Comparison of ENCODE assay signal across 41 cellular contexts in genomic region chr10:1708746-1709145, GRCh38. TPM values are rescaled to one million over a fixed set of nuclear protein-coding genes. Genes with fewer than 3 reads are reported as not detected.
"Had no signal": no experiment of that assay in that cellular context is flagged by ENCODE, and none has a peak within 500 bp of the region (broad histone marks: within the 10 kb centered on the region; RNA-seq: fewer than 3 reads in every experiment).

No MANE protein-coding gene starts in this region.

- H3K27me3 Mint-ChIP-seq: brain had no signal

- H3K27me3 ChIP-seq: adrenal gland, ascending aorta, body of pancreas, brain microvascular endothelial cell, cardiac muscle cell had no signal

- H3K9me3 ChIP-seq: adrenal gland, ascending aorta, body of pancreas had no signal

- H3K4me1 ChIP-seq: adrenal gland, ascending aorta, body of pancreas, breast epithelium had no signal

- H3K4me1 Mint-ChIP-seq: activated T-helper 17 cell treated with anti-CD3 and anti-CD28 coated beads, Interleukin-2, amount 50 U/mL, for 72 hours had no signal

- H3K36me3 ChIP-seq: adrenal gland, ascending aorta, brain microvascular endothelial cell, breast epithelium, cardiac muscle cell had no signal

- H3K36me3 Mint-ChIP-seq: activated naive CD4-positive, alpha-beta T cell treated with anti-CD3 and anti-CD28 coated beads, Interleukin-2, amount 10 ng/mL, durations not matched to agents 7 days and 5 days; activated naive CD4-positive, alpha-beta T cell treated with anti-CD3 and anti-CD28 coated beads, Interleukin-2, amount 50 U/mL, for 24 hours; activated naive CD8-positive, alpha-beta T cell; activated naive CD8-positive, alpha-beta T cell treated with anti-CD3 and anti-CD28 coated beads, Interleukin-2, amount 10 ng/mL, durations not matched to agents 7 days and 5 days had no signal

- ATAC-seq: activated naive CD4-positive, alpha-beta T cell treated with anti-CD3 and anti-CD28 coated beads, Interleukin-2, amount 50 U/mL, for 72 hours; activated naive CD8-positive, alpha-beta T cell treated with anti-CD3 and anti-CD28 coated beads, Interleukin-2, amount 50 U/mL, for 24 hours; activated T-cell treated with anti-CD3 and anti-CD28 coated beads, Interleukin-2, amount 50 U/mL, for 4 hours; activated T-cell treated with anti-CD3 and anti-CD28 coated beads, Interleukin-2, amount 50 U/mL, for 72 hours; activated T-helper 17 cell treated with anti-CD3 and anti-CD28 coated beads, Interleukin-2, amount 50 U/mL, for 72 hours; body of pancreas had no signal

- DNase-seq: activated effector memory CD4-positive, alpha-beta T cell treated with anti-CD3 and anti-CD28 coated beads, Interleukin-2, amount 50 U/mL, for 16 hours; activated effector memory CD4-positive, alpha-beta T cell treated with Interleukin-2 at 50 U/mL for 16 hours; activated gamma-delta T cell; activated gamma-delta T cell treated with Interleukin-2 at 50 U/mL for 16 hours; activated naive CD4-positive, alpha-beta T cell; activated naive CD4-positive, alpha-beta T cell treated with anti-CD3 and anti-CD28 coated beads for 36 hours; activated naive CD4-positive, alpha-beta T cell treated with anti-CD3 and anti-CD28 coated beads, Interleukin-2, amount 10 ng/mL, durations not matched to agents 7 days and 5 days; activated naive CD4-positive, alpha-beta T cell treated with anti-CD3 and anti-CD28 coated beads, Interleukin-2, amount 50 U/mL, for 16 hours; activated naive CD4-positive, alpha-beta T cell treated with Interleukin-2 at 50 U/mL for 16 hours; activated naive CD8-positive, alpha-beta T cell treated with anti-CD3 and anti-CD28 coated beads for 36 hours; activated naive CD8-positive, alpha-beta T cell treated with anti-CD3 and anti-CD28 coated beads, Interleukin-2, amount 10 ng/mL, durations not matched to agents 7 days and 5 days; activated naive CD8-positive, alpha-beta T cell treated with anti-CD3 and anti-CD28 coated beads, Interleukin-2, amount 50 U/mL, for 24 hours; activated T-cell treated with anti-CD3 and anti-CD28 coated beads for 4 hours; activated T-cell treated with anti-CD3 and anti-CD28 coated beads, Interleukin-2, amount 50 U/mL, for 1 hour; activated T-cell treated with anti-CD3 and anti-CD28 coated beads, Interleukin-2, amount 50 U/mL, for 24 hours; activated T-cell treated with anti-CD3 and anti-CD28 coated beads, Interleukin-2, amount 50 U/mL, for 4 hours; activated T-cell treated with anti-CD3 and anti-CD28 coated beads, Interleukin-2, amount 50 U/mL, for 48 hours; activated T-cell treated with anti-CD3 and anti-CD28 coated beads, Interleukin-2, amount 50 U/mL, for 72 hours; adrenal gland; amniotic stem cell; amygdala; anterior cingulate cortex; aorta; body of pancreas; brain microvascular endothelial cell; caudate nucleus; central memory CD4-positive, alpha-beta T cell; cerebellar nuclear complex had no signal

- H3K9me3 Mint-ChIP-seq: activated naive CD8-positive, alpha-beta T cell treated with anti-CD3 and anti-CD28 coated beads, Interleukin-2, amount 50 U/mL, for 24 hours; activated T-cell treated with anti-CD3 and anti-CD28 coated beads, Interleukin-2, amount 50 U/mL, for 4 hours; activated T-helper 17 cell treated with anti-CD3 and anti-CD28 coated beads, Interleukin-2, amount 50 U/mL, for 72 hours; central memory CD8-positive, alpha-beta T cell had no signal

- H3K4me3 ChIP-seq: adrenal gland, ascending aorta, body of pancreas, breast epithelium, cardiac muscle cell had no signal

- H3K4me3 Mint-ChIP-seq: activated naive CD4-positive, alpha-beta T cell treated with anti-CD3 and anti-CD28 coated beads for 36 hours; activated naive CD4-positive, alpha-beta T cell treated with anti-CD3 and anti-CD28 coated beads, Interleukin-2, amount 10 ng/mL, durations not matched to agents 7 days and 5 days; activated naive CD4-positive, alpha-beta T cell treated with anti-CD3 and anti-CD28 coated beads, Interleukin-2, amount 50 U/mL, for 24 hours; activated naive CD8-positive, alpha-beta T cell; activated naive CD8-positive, alpha-beta T cell treated with anti-CD3 and anti-CD28 coated beads for 36 hours; activated naive CD8-positive, alpha-beta T cell treated with anti-CD3 and anti-CD28 coated beads, Interleukin-2, amount 10 ng/mL, durations not matched to agents 7 days and 5 days; activated naive CD8-positive, alpha-beta T cell treated with anti-CD3 and anti-CD28 coated beads, Interleukin-2, amount 50 U/mL, for 24 hours; activated T-cell treated with anti-CD3 and anti-CD28 coated beads, Interleukin-2, amount 50 U/mL, for 24 hours; activated T-cell treated with anti-CD3 and anti-CD28 coated beads, Interleukin-2, amount 50 U/mL, for 4 hours; activated T-cell treated with anti-CD3 and anti-CD28 coated beads, Interleukin-2, amount 50 U/mL, for 72 hours; activated T-helper 1 cell treated with anti-CD3 and anti-CD28 coated beads, Interleukin-12 subunit alpha, Interleukin-12 subunit beta, Interleukin-2, Interleukin-4 antibody, amounts not matched to agents 30 ng/mL and 10 ng/mL and 1 ng/mL, durations not matched to agents 14 hours and 24 hours and 36 hours; activated T-helper 17 cell treated with anti-CD3 and anti-CD28 coated beads, Interleukin-2, amount 50 U/mL, for 72 hours; brain; central memory CD8-positive, alpha-beta T cell had no signal

- H3K27ac ChIP-seq: adrenal gland, ascending aorta, body of pancreas, brain microvascular endothelial cell, breast epithelium, cardiac muscle cell had no signal

- H3K27ac Mint-ChIP-seq: activated naive CD4-positive, alpha-beta T cell treated with anti-CD3 and anti-CD28 coated beads for 36 hours; activated naive CD4-positive, alpha-beta T cell treated with anti-CD3 and anti-CD28 coated beads, Interleukin-2, amount 10 ng/mL, durations not matched to agents 7 days and 5 days; activated naive CD4-positive, alpha-beta T cell treated with anti-CD3 and anti-CD28 coated beads, Interleukin-2, amount 50 U/mL, for 72 hours; activated naive CD8-positive, alpha-beta T cell; activated naive CD8-positive, alpha-beta T cell treated with anti-CD3 and anti-CD28 coated beads for 36 hours; activated naive CD8-positive, alpha-beta T cell treated with anti-CD3 and anti-CD28 coated beads, Interleukin-2, amount 10 ng/mL, durations not matched to agents 7 days and 5 days; activated naive CD8-positive, alpha-beta T cell treated with anti-CD3 and anti-CD28 coated beads, Interleukin-2, amount 50 U/mL, for 24 hours; activated T-cell treated with anti-CD3 and anti-CD28 coated beads, Interleukin-2, amount 50 U/mL, for 24 hours; activated T-cell treated with anti-CD3 and anti-CD28 coated beads, Interleukin-2, amount 50 U/mL, for 72 hours; activated T-helper 1 cell treated with anti-CD3 and anti-CD28 coated beads, Interleukin-12 subunit alpha, Interleukin-12 subunit beta, Interleukin-2, Interleukin-4 antibody, amounts not matched to agents 30 ng/mL and 10 ng/mL and 1 ng/mL, durations not matched to agents 14 hours and 24 hours and 36 hours; activated T-helper 17 cell treated with anti-CD3 and anti-CD28 coated beads, Interleukin-2, amount 50 U/mL, for 72 hours; activated T-helper 2 cell treated with anti-CD3 and anti-CD28 coated beads, Interferon-gamma antibody, Interleukin-2, Interleukin-4, amounts not matched to agents 10 μg/mL and 5 μg/mL and 100 μg/mL, durations not matched to agents 14 hours and 24 hours and 36 hours had no signal

RNA-seq across cellular contexts. Expression of gene ADARB2, which starts 28.6 kb away (rescaled TPM):
- total RNA-seq: activated naive CD8-positive, alpha-beta T cell treated with anti-CD3 and anti-CD28 coated beads for 36 hours; activated T-helper 17 cell treated with anti-CD3 and anti-CD28 coated beads, Interleukin-2, amount 50 U/mL, for 72 hours; aorta; ascending aorta; bronchial epithelial cell; cardiac septum had no signal
